ENCODE assay signal across 11 cellular contexts in the genomic region with DNA sequence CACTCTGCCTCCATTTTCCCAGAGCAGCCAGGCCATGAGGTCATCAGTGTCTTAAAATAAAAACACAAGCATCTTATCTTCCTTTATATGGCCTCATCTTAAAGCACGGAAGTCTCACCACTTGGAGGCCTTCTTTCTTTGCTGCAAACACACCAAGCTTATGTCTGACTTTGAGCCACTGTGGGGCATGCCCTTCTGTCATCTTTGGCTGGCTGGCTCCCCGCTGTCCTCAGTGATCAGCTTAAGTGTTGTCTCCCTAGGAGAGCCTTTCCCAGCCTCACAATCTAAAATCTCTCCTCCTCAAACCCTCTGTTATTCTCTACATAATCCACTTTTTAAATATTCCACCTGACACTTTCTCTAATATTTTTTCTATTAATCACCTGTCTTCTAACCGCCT.
"Had no signal": no experiment of that assay in that cellular context is flagged by ENCODE, and none has a peak within 500 bp of the region (broad histone marks: within the 10 kb centered on the region; RNA-seq: fewer than 3 reads in every experiment).

No MANE protein-coding gene starts in this region.

- H3K4me2 ChIP-seq: smooth muscle cell had no signal

- ATAC-seq: activated CD8-positive, alpha-beta T cell treated with anti-CD3 and anti-CD28 coated beads for 36 hours; activated T-cell treated with anti-CD3 and anti-CD28 coated beads, Interleukin-2, amount 50 U/mL, for 72 hours; gastroesophageal sphincter had no signal

- H3K27ac ChIP-seq: gastroesophageal sphincter had no signal

- H3K9me3 ChIP-seq: gastroesophageal sphincter, SJCRH30 had no signal

- H3K36me3 ChIP-seq: gastroesophageal sphincter, SJCRH30 had no signal

- DNase-seq: activated B cell treated with CpG ODN at 0.5 μM for 24 hours; activated CD4-positive, alpha-beta T cell treated with anti-CD3 and anti-CD28 coated beads for 48 hours; activated CD8-positive, alpha-beta T cell treated with anti-CD3 and anti-CD28 coated beads for 36 hours; activated naive CD8-positive, alpha-beta T cell treated with anti-CD3 and anti-CD28 coated beads, Interleukin-2, amount 10 ng/mL, durations not matched to agents 7 days and 5 days; activated T-cell treated with anti-CD3 and anti-CD28 coated beads, Interleukin-2, amount 50 U/mL, for 72 hours; kidney glomerular epithelial cell; naive B cell; SJCRH30; T-helper 2 cell had no signal

- H3K4me3 ChIP-seq: gastroesophageal sphincter, SJCRH30, smooth muscle cell had no signal

- H3K27me3 ChIP-seq: gastroesophageal sphincter, SJCRH30 had no signal
